ENCODE assay signal across 8 cellular contexts in the genomic region with DNA sequence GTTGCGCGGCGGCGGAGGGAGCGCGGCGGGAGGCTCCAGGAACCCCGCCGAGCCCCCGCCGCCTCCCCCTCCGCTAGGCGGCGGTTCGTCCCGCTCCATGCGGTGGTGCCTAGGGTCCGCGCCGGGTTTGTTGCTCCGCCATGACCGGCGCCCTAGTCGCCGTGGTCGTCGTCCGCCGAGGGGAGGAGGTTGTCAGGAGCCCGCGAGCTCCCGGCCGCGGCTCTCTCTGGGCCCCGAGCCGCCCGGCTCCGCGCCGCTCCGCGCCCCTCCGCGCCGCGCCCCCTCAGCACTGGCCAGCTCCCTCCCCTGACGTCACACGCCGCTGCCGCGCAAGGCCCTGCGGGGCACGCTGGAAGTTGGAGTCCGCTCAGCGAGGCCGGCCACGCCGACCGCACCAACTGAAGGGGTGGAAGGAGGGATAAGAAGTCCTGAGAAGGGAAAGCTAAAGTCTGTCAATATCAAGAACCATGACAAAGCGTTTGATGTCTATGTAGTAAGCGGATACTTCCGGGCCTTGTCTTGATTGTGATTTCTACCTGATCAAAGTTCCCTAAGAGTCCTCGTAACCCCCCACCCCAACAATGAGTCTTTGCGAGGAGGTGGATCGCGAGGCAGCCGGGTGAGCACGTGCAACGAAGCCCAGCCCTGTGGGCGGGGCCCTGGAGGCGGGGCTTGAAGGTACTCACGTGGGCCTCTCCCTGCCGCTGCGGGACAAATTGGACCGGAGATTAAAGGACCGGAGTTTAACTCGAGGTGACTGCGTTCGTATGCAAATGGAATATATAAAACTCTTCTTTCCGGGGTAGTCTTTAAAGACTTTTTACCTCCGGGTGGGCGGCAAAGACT. TPM values are rescaled to one million over a fixed set of nuclear protein-coding genes. Genes with fewer than 3 reads are reported as not detected.
DNase-seq lines count a peak whose midpoint lies in the region; FAIRE-seq and TF ChIP-seq lines count a peak whose summit lies in the region.

NR6A1 (minus strand) TSS at position 291 of the 846 bp plus-strand sequence.

- peaks cover 81% of the 10 kb centered on the region for H3K27me3 Mint-ChIP-seq in neural crest cell (ENCODE audit: low read depth)

- peak; percentile 48 for TF ChIP-seq POLR2A in H54 (IDR thresholded peaks at IDR 0.05; ENCODE audit: low read depth, low read length)
- peak; percentile 67 for TF ChIP-seq POLR2A in Raji (IDR thresholded peaks at IDR 0.05; ENCODE audit: insufficient read depth, low read depth, low read length)
- TF ChIP-seq POLR2A in stomach (IDR thresholded peaks at IDR 0.05): no peak

- H3K36me3 ChIP-seq in stomach: no peaks in the 10 kb centered on the region

- 0 to 1% (median 0%) methylated on average over 30 to 81 of the region's 82 CpGs for WGBS in stomach, 5 donors

- H3K4me3 ChIP-seq in fibroblast of villous mesenchyme (ENCODE audit: low read depth, low read length) (peak within 1 kb of the TSS; percentile 70), stomach (peak within 1 kb of the TSS; percentile 83 to 98 (median 93))

- peaks cover 35% of the 10 kb centered on the region for H3K4me1 Mint-ChIP-seq in neural crest cell

- peak; percentile 100 for DNase-seq in H54 (ENCODE audit: insufficient read length, low spot score)
- DNase-seq in LoVo (ENCODE audit: low spot score): peak; percentile 95
- DNase-seq in activated effector memory CD4-positive, alpha-beta T cell treated with anti-CD3 and anti-CD28 coated beads, Interleukin-2, amount 50 U/mL, for 16 hours: peak; percentile 97
- DNase-seq in fibroblast of villous mesenchyme (ENCODE audit: low read depth): peak; percentile 97
- peak; percentile 92 for DNase-seq in neural crest cell (ENCODE audit: low read depth, low spot score)
- DNase-seq in stomach: peak; percentile 98

- H3K27ac ChIP-seq in stomach: peak within 1 kb of the TSS; percentile 62 to 80 (median 70)

- H3K9me3 Mint-ChIP-seq in neural crest cell: no peaks in the 10 kb centered on the region

- H3K27ac Mint-ChIP-seq in neural crest cell (ENCODE audit: unreplicated experiment): peak within 1 kb of the TSS; percentile 100

- no peaks in the 10 kb centered on the region for H3K9me3 ChIP-seq in stomach

- FAIRE-seq in G401.6 (lab: Jason Lieb, UNC): peak; percentile 90
- FAIRE-seq in H54 (lab: Jason Lieb, UNC): peak; percentile 92

- intact Hi-C loops in stomach (cut with DNase I; ENCODE audit: low total_unique reads): loop anchor here (5.0 kb wide), 1 partner anchor 81 kb away; the partner anchor contains the start of gene WDR38

- peak within 1 kb of the TSS; percentile 89 for H3K4me3 Mint-ChIP-seq in neural crest cell

- peaks cover 5 to 58% (median 38%) of the 10 kb centered on the region in 3 donors for H3K27me3 ChIP-seq in stomach

- TF ChIP-seq CTCF in fibroblast of villous mesenchyme (IDR thresholded peaks at IDR 0.05; ENCODE audit: insufficient read depth, low read depth, low read length): no peak
- peak; percentile 51 for TF ChIP-seq CTCF in neural crest cell (conservative IDR thresholded peaks at IDR 0.05)
- TF ChIP-seq CTCF in stomach (IDR thresholded peaks at IDR 0.05): peak in 2 of 7 experiments; percentile 11 to 36

- no peak for TF ChIP-seq EP300 in stomach (IDR thresholded peaks at IDR 0.05)

- peaks cover 17 to 41% (median 29%) of the 10 kb centered on the region in 4 donors for H3K4me1 ChIP-seq in stomach

- H3K36me3 Mint-ChIP-seq in neural crest cell (ENCODE audit: low read depth): no peaks in the 10 kb centered on the region

RNA-seq across cellular contexts. Expression of gene NR6A1, which starts in this region (rescaled TPM):
- under 0.01 and 0.32 TPM in 2 replicates for total RNA-seq in fibroblast of villous mesenchyme
- 60.7 and 63.7 TPM in 2 replicates for total RNA-seq in neural crest cell
- total RNA-seq in stomach: 1 to 10 TPM in 4 of 5 donors, not detected in 1; 1.5 to 3.2 (median 2.9) TPM
- under 1 TPM; 0.15 to 0.60 (median 0.44) TPM for polyA plus RNA-seq in stomach

Comparison
In these comparisons a context has a peak if more than half of its experiments do, and no peak if none do; other contexts are left out.
1. Peak in every context shown above with its lines: DNase-seq, H3K4me3 ChIP-seq and H3K27ac ChIP-seq.
2. RNA of gene NR6A1 (total RNA-seq): 60.7 to 63.7 TPM in neural crest cell; 1.5 to 3.2 TPM in stomach and under 0.01 to 0.32 TPM in fibroblast of villous mesenchyme; every median in the first group is over 10 times any median in the second.
3. Peak in DNase-seq and H3K4me3 ChIP-seq in fibroblast of villous mesenchyme; RNA of the gene not detected or under 1 TPM.
4. POLR2A ChIP-seq: peak in H54 (single experiment) and Raji (single experiment); none in stomach (0 of 4).